ENCODE assay signal across 22 cellular contexts in genomic region chr9:86546712-86547111, GRCh38.
DNase-seq lines count a peak whose midpoint lies in the region; ATAC-seq and TF ChIP-seq lines count a peak whose summit lies in the region.
"Had no signal": no experiment of that assay in that cellular context is flagged by ENCODE, and none has a peak within 500 bp of the region (broad histone marks: within the 10 kb centered on the region; RNA-seq: fewer than 3 reads in every experiment).

No MANE protein-coding gene starts in this region.

- no peak; the same call in 1 of the 2 replicates for ATAC-seq in WTC11
- ATAC-seq in GM18873 (IDR thresholded peaks at IDR 0.05; ENCODE audit: low FRiP score, unreplicated experiment): no peak
- no peak for ATAC-seq in HG03025 (IDR thresholded peaks at IDR 0.05; ENCODE audit: low FRiP score, unreplicated experiment)
- ATAC-seq: activated CD8-positive, alpha-beta memory T cell treated with anti-CD3 and anti-CD28 coated beads, Interleukin-2, amount 10 ng/mL, durations not matched to agents 7 days and 5 days; activated T-helper 17 cell treated with anti-CD3 and anti-CD28 coated beads, Interleukin-2, amount 50 U/mL, for 72 hours; upper lobe of right lung had no signal

- H3K9me3 Mint-ChIP-seq in WTC11 (peaks cover 18% of the 10 kb centered on the region), neural progenitor cell (no peaks in the 10 kb centered on the region)
- H3K9me3 Mint-ChIP-seq: activated naive CD8-positive, alpha-beta T cell treated with anti-CD3 and anti-CD28 coated beads for 36 hours; activated T-helper 17 cell treated with anti-CD3 and anti-CD28 coated beads, Interleukin-2, amount 50 U/mL, for 72 hours; nephron progenitor cell had no signal

- DNase-seq in DMS53 (lab: John Stamatoyannopoulos, UW): peak; percentile 21
- no peak for DNase-seq in DMS53 treated with DMSO at 0.1 percent for 48 hours (lab: John Stamatoyannopoulos, UW; ENCODE audit: unreplicated experiment)
- DNase-seq in WTC11 (ENCODE audit: low spot score): no peak
- DNase-seq in neural progenitor cell (ENCODE audit: low spot score): no peak
- DNase-seq in GM13977 (ENCODE audit: low spot score): no peak
- DNase-seq: 8988T; activated CD4-positive, alpha-beta T cell treated with anti-CD3 and anti-CD28 coated beads for 48 hours; activated CD8-positive, alpha-beta memory T cell treated with anti-CD3 and anti-CD28 coated beads, Interleukin-2, amount 10 ng/mL, durations not matched to agents 7 days and 5 days; activated naive CD8-positive, alpha-beta T cell treated with anti-CD3 and anti-CD28 coated beads for 36 hours; hypothalamus; NCI-H1436; nephron progenitor cell; spleen; upper lobe of right lung had no signal

- CTCF ChIA-PET in HEK293 (lab: Yijun Ruan, JAX) (no interaction called here), WTC11 (lab: Charles Lee) (no interaction called here)

- H3K27ac Mint-ChIP-seq in WTC11 (peak overlapping the region; percentile 87; the same call in 1 of the 2 replicates), neural progenitor cell (peak overlapping the region; percentile 76)
- H3K27ac Mint-ChIP-seq: activated CD8-positive, alpha-beta memory T cell treated with anti-CD3 and anti-CD28 coated beads, Interleukin-2, amount 10 ng/mL, durations not matched to agents 7 days and 5 days; activated naive CD8-positive, alpha-beta T cell treated with anti-CD3 and anti-CD28 coated beads for 36 hours; activated T-helper 17 cell treated with anti-CD3 and anti-CD28 coated beads, Interleukin-2, amount 50 U/mL, for 72 hours; memory B cell; nephron progenitor cell; progenitor cell of endocrine pancreas had no signal

- peak overlapping the region; percentile 42 for H3K4me2 ChIP-seq in neural progenitor cell
- H3K4me2 ChIP-seq: BLaER1 had no signal

- POLR2A ChIA-PET in HEK293 (lab: Yijun Ruan, JAX): no interaction called here
- POLR2A ChIA-PET in WTC11 (lab: Charles Lee): no interaction called here

- TF ChIP-seq CTCF in HEK293 (tag by site-specific recombination; IDR thresholded peaks at IDR 0.05) (no peak), WTC11 (IDR thresholded peaks at IDR 0.05) (no peak), neural progenitor cell (IDR thresholded peaks at IDR 0.05) (no peak), GM13977 (IDR thresholded peaks at IDR 0.05; ENCODE audit: extremely low read depth, insufficient read depth, missing control alignments) (no peak)

- H3K9ac ChIP-seq in neural progenitor cell: no peak overlapping the region
- H3K9ac ChIP-seq: BLaER1 had no signal

- no peak overlapping the region for H3K4me3 Mint-ChIP-seq in WTC11
- H3K4me3 Mint-ChIP-seq in neural progenitor cell: no peak overlapping the region
- H3K4me3 Mint-ChIP-seq: activated CD8-positive, alpha-beta memory T cell treated with anti-CD3 and anti-CD28 coated beads, Interleukin-2, amount 10 ng/mL, durations not matched to agents 7 days and 5 days; activated naive CD8-positive, alpha-beta T cell treated with anti-CD3 and anti-CD28 coated beads for 36 hours; activated T-helper 17 cell treated with anti-CD3 and anti-CD28 coated beads, Interleukin-2, amount 50 U/mL, for 72 hours; memory B cell; nephron progenitor cell had no signal

- H3K36me3 ChIP-seq in HEK293 (ENCODE audit: control insufficient read depth in 2 of 2, insufficient read depth in 1 of 2, low read length in 2 of 2): no peaks in the 10 kb centered on the region
- no peaks in the 10 kb centered on the region for H3K36me3 ChIP-seq in neural progenitor cell
- H3K36me3 ChIP-seq: BLaER1, spleen, upper lobe of right lung had no signal

- H3K9me3 ChIP-seq in HEK293 (ENCODE audit: control insufficient read depth, insufficient read depth, low read depth, low read length) (no peaks in the 10 kb centered on the region), neural progenitor cell (ENCODE audit: low read depth) (no peaks in the 10 kb centered on the region)
- H3K9me3 ChIP-seq: BLaER1, spleen, upper lobe of right lung had no signal

- H3K36me3 Mint-ChIP-seq in WTC11 (peaks cover 6% of the 10 kb centered on the region), neural progenitor cell (no peaks in the 10 kb centered on the region)
- H3K36me3 Mint-ChIP-seq: activated CD8-positive, alpha-beta memory T cell treated with anti-CD3 and anti-CD28 coated beads, Interleukin-2, amount 10 ng/mL, durations not matched to agents 7 days and 5 days; activated naive CD8-positive, alpha-beta T cell treated with anti-CD3 and anti-CD28 coated beads for 36 hours; memory B cell had no signal

- in situ Hi-C loops in GM13977 (cut with MboI; ENCODE audit: low pct_unique_long_range_greater_than_20kb, low sequenced_read_pairs, unreplicated experiment): no loop called here

- no peaks in the 10 kb centered on the region for H3K79me2 ChIP-seq in neural progenitor cell (ENCODE audit: low read depth)

- H3K4me3 ChIP-seq in HEK293 (ENCODE audit: low read depth, low read length) (no peak overlapping the region), neural progenitor cell (no peak overlapping the region)
- H3K4me3 ChIP-seq: BLaER1, spleen, upper lobe of right lung had no signal

- H3K27ac ChIP-seq in HEK293 (ENCODE audit: extremely low read depth, low read depth, low read length): no peak overlapping the region
- H3K27ac ChIP-seq in neural progenitor cell: no peak overlapping the region
- H3K27ac ChIP-seq: BLaER1, RWPE1, spleen, upper lobe of right lung had no signal

- H2AFZ ChIP-seq in neural progenitor cell (replicated peaks): no peak overlapping the region

- H3K4me1 Mint-ChIP-seq in WTC11 (peaks cover 68% of the 10 kb centered on the region), neural progenitor cell (peaks cover 19% of the 10 kb centered on the region)
- H3K4me1 Mint-ChIP-seq: activated CD8-positive, alpha-beta memory T cell treated with anti-CD3 and anti-CD28 coated beads, Interleukin-2, amount 10 ng/mL, durations not matched to agents 7 days and 5 days; activated naive CD8-positive, alpha-beta T cell treated with anti-CD3 and anti-CD28 coated beads for 36 hours; activated T-helper 17 cell treated with anti-CD3 and anti-CD28 coated beads, Interleukin-2, amount 50 U/mL, for 72 hours; memory B cell had no signal

- H3F3A ChIP-seq in neural progenitor cell (ENCODE audit: low read depth): no peaks in the 10 kb centered on the region

- no peaks in the 10 kb centered on the region for H3K27me3 ChIP-seq in neural progenitor cell
- H3K27me3 ChIP-seq: BLaER1, spleen, upper lobe of right lung had no signal

- 0 out of 2 replicates have a peak, but pooled peaks cover 2% of the 10 kb centered on the region for H3K4me1 ChIP-seq in HEK293 (ENCODE audit: control insufficient read depth, insufficient read depth, low read length)
- H3K4me1 ChIP-seq in neural progenitor cell: peaks cover 5% of the 10 kb centered on the region
- H3K4me1 ChIP-seq: BLaER1, spleen, upper lobe of right lung had no signal

- no peaks in the 10 kb centered on the region for H4K20me1 ChIP-seq in neural progenitor cell (ENCODE audit: low read depth)
- H4K20me1 ChIP-seq: BLaER1 had no signal

- H3K27me3 Mint-ChIP-seq in WTC11 (ENCODE audit: low read depth) (peaks cover 7% of the 10 kb centered on the region; the same call in 1 of the 2 replicates), neural progenitor cell (ENCODE audit: insufficient read depth, low read depth) (peaks cover 4% of the 10 kb centered on the region)

TF ChIP-seq in HEK293, 187 proteins besides CTCF, POLR2A, EP300 and RAD21:
- TF ChIP-seq ZNF214 (tag by site-specific recombination; IDR thresholded peaks at IDR 0.05; ENCODE audit: borderline replicate concordance): no peak
- 0 out of 2 replicates have a peak, but pooled peaks have one; percentile 17 for TF ChIP-seq ZBTB17 (tag by site-specific recombination; IDR thresholded peaks at IDR 0.05)
- no peak for TF ChIP-seq ZNF777 (tag by site-specific recombination; IDR thresholded peaks at IDR 0.05; ENCODE audit: borderline replicate concordance)
- TF ChIP-seq ATF2 (tag by site-specific recombination; IDR thresholded peaks at IDR 0.05; ENCODE audit: low read depth): no peak
- peak; percentile 34 for TF ChIP-seq SETDB1 (IDR thresholded peaks at IDR 0.05; ENCODE audit: insufficient read length, low read length)
- peak; percentile 88 for TF ChIP-seq TRIM28 (IDR thresholded peaks at IDR 0.05; ENCODE audit: borderline replicate concordance, low read length)

TF ChIP-seq in WTC11, 78 proteins besides CTCF, POLR2A, EP300 and RAD21:
- TF ChIP-seq GTF2I (CRISPR knock-in tag; conservative IDR thresholded peaks at IDR 0.05) (no peak), ELF4 (CRISPR knock-in tag; IDR thresholded peaks at IDR 0.05; ENCODE audit: low read depth) (no peak), ETV6 (CRISPR knock-in tag; IDR thresholded peaks at IDR 0.05) (no peak), NFATC4 (CRISPR knock-in tag; IDR thresholded peaks at IDR 0.05) (no peak)
